ENCODE assay signal across 15 cellular contexts in genomic region chr2:9377461-9378097, GRCh38. TPM values are rescaled to one million over a fixed set of nuclear protein-coding genes. Genes with fewer than 3 reads are reported as not detected.
DNase-seq lines count a peak whose midpoint lies in the region; ATAC-seq, FAIRE-seq and TF ChIP-seq lines count a peak whose summit lies in the region.
"Had no signal": no experiment of that assay in that cellular context is flagged by ENCODE, and none has a peak within 500 bp of the region (broad histone marks: within the 10 kb centered on the region; RNA-seq: fewer than 3 reads in every experiment).

No MANE protein-coding gene starts in this region.

- H3K27ac Mint-ChIP-seq in astrocyte (ENCODE audit: unreplicated experiment): peak overlapping the region; percentile 87
- H3K27ac Mint-ChIP-seq: CD8-positive, alpha-beta T cell had no signal

- peaks cover 41% of the 10 kb centered on the region for H3K4me1 Mint-ChIP-seq in astrocyte (ENCODE audit: low read depth, unreplicated experiment)
- H3K4me1 Mint-ChIP-seq: stimulated activated effector memory CD8-positive, alpha-beta T cell treated with anti-CD3 and anti-CD28 coated beads, Interleukin-12 subunit alpha, Interleukin-12 subunit beta, amount 100 ng/mL, for 72 hours had no signal

- H4K20me1 ChIP-seq in astrocyte (ENCODE audit: insufficient read depth, low read length): peaks cover 2% of the 10 kb centered on the region

- H3K36me3 ChIP-seq in astrocyte (ENCODE audit: insufficient read depth, low read length): peaks cover 10% of the 10 kb centered on the region
- peaks cover 58% of the 10 kb centered on the region for H3K36me3 ChIP-seq in lower lobe of right lung
- peaks cover 28% of the 10 kb centered on the region for H3K36me3 ChIP-seq in thoracic aorta
- H3K36me3 ChIP-seq: prostate gland had no signal

- H3K4me3 Mint-ChIP-seq in astrocyte (ENCODE audit: unreplicated experiment): peak overlapping the region; percentile 54
- H3K4me3 Mint-ChIP-seq: CD8-positive, alpha-beta T cell; stimulated activated effector memory CD8-positive, alpha-beta T cell treated with anti-CD3 and anti-CD28 coated beads, Interleukin-12 subunit alpha, Interleukin-12 subunit beta, amount 100 ng/mL, for 72 hours had no signal

- peak overlapping the region; percentile 79 for H3K27ac ChIP-seq in astrocyte (ENCODE audit: low read depth, low read length)
- peak overlapping the region; percentile 25 for H3K27ac ChIP-seq in lower lobe of right lung
- peak overlapping the region; percentile 54 to 80 for H3K27ac ChIP-seq in thoracic aorta

- intact Hi-C loops in lower lobe of right lung (cut with DNase I): no loop called here

- no peaks in the 10 kb centered on the region for H3K27me3 Mint-ChIP-seq in astrocyte (ENCODE audit: low read depth, unreplicated experiment)

- ATAC-seq in lower lobe of right lung (no peak), thoracic aorta (ENCODE audit: insufficient number of reproducible peaks, low FRiP score, low read depth) (no peak), GM19023 (IDR thresholded peaks at IDR 0.05; ENCODE audit: unreplicated experiment) (no peak)
- ATAC-seq: CD8-positive, alpha-beta T cell; stimulated activated effector memory CD8-positive, alpha-beta T cell treated with anti-CD3 and anti-CD28 coated beads, Interleukin-12 subunit alpha, Interleukin-12 subunit beta, amount 100 ng/mL, for 72 hours had no signal

- TF ChIP-seq CTCF in astrocyte (IDR thresholded peaks at IDR 0.05; ENCODE audit: insufficient read depth, low read depth, low read length) (no peak), lower lobe of right lung (IDR thresholded peaks at IDR 0.05) (no peak), thoracic aorta (IDR thresholded peaks at IDR 0.05) (no peak)

- H3K4me3 ChIP-seq in astrocyte (ENCODE audit: insufficient read depth, low read depth, low read length) (no peak overlapping the region), lower lobe of right lung (no peak overlapping the region), thoracic aorta (no peak overlapping the region)
- H3K4me3 ChIP-seq: mucosa of descending colon, prostate gland had no signal

- no peak overlapping the region for H2AFZ ChIP-seq in astrocyte (ENCODE audit: low read depth, low read length)

- peaks cover 42% of the 10 kb centered on the region for H3K36me3 Mint-ChIP-seq in astrocyte (ENCODE audit: low read depth, unreplicated experiment)
- H3K36me3 Mint-ChIP-seq: CD8-positive, alpha-beta T cell; stimulated activated effector memory CD8-positive, alpha-beta T cell treated with anti-CD3 and anti-CD28 coated beads, Interleukin-12 subunit alpha, Interleukin-12 subunit beta, amount 100 ng/mL, for 72 hours had no signal

- no peaks in the 10 kb centered on the region for H3K79me2 ChIP-seq in astrocyte (ENCODE audit: insufficient read depth, low read length)

- H3K9me3 Mint-ChIP-seq in astrocyte (ENCODE audit: unreplicated experiment): no peaks in the 10 kb centered on the region
- H3K9me3 Mint-ChIP-seq: CD8-positive, alpha-beta T cell; stimulated activated effector memory CD8-positive, alpha-beta T cell treated with anti-CD3 and anti-CD28 coated beads, Interleukin-12 subunit alpha, Interleukin-12 subunit beta, amount 100 ng/mL, for 72 hours had no signal

- DNase-seq in HT1080 (ENCODE audit: low read depth) (peak; percentile 26), astrocyte (ENCODE audit: low read depth) (no peak), lower lobe of right lung (no peak), thoracic aorta (ENCODE audit: low spot score) (no peak), AG08396 (ENCODE audit: low spot score) (no peak), T1000 (lab: John Stamatoyannopoulos, UW) (no peak)
- DNase-seq: CD8-positive, alpha-beta T cell; GDM1; NCI-H1105 treated with DMSO at 0.1 percent for 48 hours; RPMI8226; stimulated activated CD4-positive, alpha-beta T cell treated with anti-CD3 and anti-CD28 coated beads, Interleukin-4, amount 100 ng/mL, for 1 hour had no signal

- no peaks in the 10 kb centered on the region for H3K27me3 ChIP-seq in astrocyte (ENCODE audit: insufficient read depth, low read length)
- no peaks in the 10 kb centered on the region for H3K27me3 ChIP-seq in lower lobe of right lung (ENCODE audit: low read depth)
- H3K27me3 ChIP-seq in thoracic aorta (replicated peaks; ENCODE audit: insufficient read depth): no peaks in the 10 kb centered on the region

- peaks cover 40% of the 10 kb centered on the region for H3K4me1 ChIP-seq in astrocyte (ENCODE audit: insufficient read depth, low read length)
- H3K4me1 ChIP-seq in lower lobe of right lung: peaks cover 17% of the 10 kb centered on the region
- peaks cover 22 to 41% of the 10 kb centered on the region in 2 donors for H3K4me1 ChIP-seq in thoracic aorta (ENCODE audit: control insufficient read depth in 1 of 2, low read depth in 2 of 2)
- H3K4me1 ChIP-seq: prostate gland had no signal

- H3K9ac ChIP-seq in astrocyte (ENCODE audit: low read length): peak overlapping the region; percentile 61

- FAIRE-seq in astrocyte (lab: Jason Lieb, UNC): no peak

- H3K9me3 ChIP-seq in astrocyte (ENCODE audit: insufficient read depth, low read depth, low read length): no peaks in the 10 kb centered on the region
- no peaks in the 10 kb centered on the region for H3K9me3 ChIP-seq in lower lobe of right lung
- no peaks in the 10 kb centered on the region for H3K9me3 ChIP-seq in thoracic aorta
- H3K9me3 ChIP-seq: mucosa of descending colon, prostate gland had no signal

- H3K4me2 ChIP-seq in astrocyte (ENCODE audit: low read length): peak overlapping the region; percentile 55

RNA-seq across cellular contexts. Expression of gene ITGB1BP1, which starts 45.7 kb away (rescaled TPM):
- 94.0 and 123 TPM in 2 replicates for total RNA-seq in HT1080 (2014; rRNA removed; shearing (Covaris generic))
- 68.4 and 85.6 TPM in 2 replicates for polyA plus RNA-seq in HT1080 (2015; cell fraction: cytosol; rRNA removed)
- 51.1 and 52.9 TPM in 2 replicates for polyA plus RNA-seq in HT1080 (2015; cell fraction: nucleus; rRNA removed)
- total RNA-seq in astrocyte (121 and 126 TPM in 2 replicates), lower lobe of right lung (61.6 TPM), thoracic aorta (10 to 100 TPM; 38.7 to 64.4 TPM)

RNA-seq across cellular contexts. Expression of gene CPSF3, which starts 45.9 kb away (rescaled TPM):
- 81.5 and 108 TPM in 2 replicates for total RNA-seq in HT1080 (2014; rRNA removed; shearing (Covaris generic))
- polyA plus RNA-seq in HT1080 (2015; cell fraction: cytosol; rRNA removed): 58.6 and 69.7 TPM in 2 replicates
- 140 and 156 TPM in 2 replicates for polyA plus RNA-seq in HT1080 (2015; cell fraction: nucleus; rRNA removed)
- total RNA-seq in astrocyte (36.2 and 40.3 TPM in 2 replicates), lower lobe of right lung (26.2 TPM), thoracic aorta (10 to 100 TPM; 13.1 to 18.9 TPM)

Comparison
In these comparisons a context has a peak if more than half of its experiments do, and no peak if none do; other contexts are left out.
1. H3K27ac ChIP-seq: peak in every context shown above with its lines; median percentile 79 in astrocyte; 67 in thoracic aorta; 25 in lower lobe of right lung.